In genomic region chr3:99683465-99683864, GRCh38 we compare ENCODE assay signal across 1 cellular context.
TF ChIP-seq lines count a peak whose summit lies in the region.

No MANE protein-coding gene starts in this region.

TF ChIP-seq in IMR-90, 13 proteins besides CTCF, POLR2A, EP300 and RAD21:
- TF ChIP-seq MAZ (IDR thresholded peaks at IDR 0.05; ENCODE audit: borderline replicate concordance, low read depth, low read length) (no peak), RFX5 (IDR thresholded peaks at IDR 0.05; ENCODE audit: low read depth, low read length) (no peak), MAFK (IDR thresholded peaks at IDR 0.05; ENCODE audit: low read depth, low read length) (no peak), RCOR1 (IDR thresholded peaks at IDR 0.05; ENCODE audit: insufficient replicate concordance, low read length) (no peak), MXI1 (IDR thresholded peaks at IDR 0.05; ENCODE audit: borderline replicate concordance, low read depth, low read length) (no peak), BHLHE40 (IDR thresholded peaks at IDR 0.05; ENCODE audit: low read depth, low read length) (no peak), CHD1 (IDR thresholded peaks at IDR 0.05; ENCODE audit: low read depth, low read length) (no peak), CEBPB (IDR thresholded peaks at IDR 0.05; ENCODE audit: low read depth, low read length) (no peak), NFE2L2 (IDR thresholded peaks at IDR 0.05; ENCODE audit: low read depth, low read length) (no peak), FOS (IDR thresholded peaks at IDR 0.05; ENCODE audit: low read depth, low read length) (no peak), SMC3 (IDR thresholded peaks at IDR 0.05; ENCODE audit: low read depth, low read length) (no peak)
- TF ChIP-seq, protein P1, sequence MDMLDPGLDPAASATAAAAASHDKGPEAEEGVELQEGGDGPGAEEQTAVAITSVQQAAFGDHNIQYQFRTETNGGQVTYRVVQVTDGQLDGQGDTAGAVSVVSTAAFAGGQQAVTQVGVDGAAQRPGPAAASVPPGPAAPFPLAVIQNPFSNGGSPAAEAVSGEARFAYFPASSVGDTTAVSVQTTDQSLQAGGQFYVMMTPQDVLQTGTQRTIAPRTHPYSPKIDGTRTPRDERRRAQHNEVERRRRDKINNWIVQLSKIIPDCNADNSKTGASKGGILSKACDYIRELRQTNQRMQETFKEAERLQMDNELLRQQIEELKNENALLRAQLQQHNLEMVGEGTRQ (IDR thresholded peaks at IDR 0.05; ENCODE audit: low read depth, low read length), result no peak
